30 cellular contexts compared by ENCODE assay signal in genomic region chr3:53593611-53594010, GRCh38.
"Had no signal": no experiment of that assay in that cellular context is flagged by ENCODE, and none has a peak within 500 bp of the region (broad histone marks: within the 10 kb centered on the region; RNA-seq: fewer than 3 reads in every experiment).

No MANE protein-coding gene starts in this region.

- H3K36me3 ChIP-seq: adrenal gland, esophagus squamous epithelium, gastroesophageal sphincter, heart right ventricle had no signal

- H3K27ac ChIP-seq: adrenal gland, body of pancreas, esophagus squamous epithelium, gastroesophageal sphincter, heart right ventricle had no signal

- H3K9me3 ChIP-seq: adrenal gland, body of pancreas, esophagus squamous epithelium, gastroesophageal sphincter, heart right ventricle had no signal

- H3K27me3 ChIP-seq: adrenal gland, body of pancreas, esophagus squamous epithelium, gastroesophageal sphincter had no signal

- DNase-seq: activated CD4-positive, alpha-beta memory T cell treated with anti-CD3 and anti-CD28 coated beads for 36 hours; activated CD4-positive, alpha-beta T cell treated with anti-CD3 and anti-CD28 coated beads for 36 hours; activated CD4-positive, alpha-beta T cell treated with anti-CD3 and anti-CD28 coated beads, Interleukin-2, amount 10 ng/mL, durations not matched to agents 24 days and 14 days; activated CD4-positive, CD25-positive, alpha-beta regulatory T cell; activated CD4-positive, CD25-positive, alpha-beta regulatory T cell treated with anti-CD3 and anti-CD28 coated beads, Interleukin-2, amount 50 U/mL, for 72 hours; activated CD8-positive, alpha-beta memory T cell treated with anti-CD3 and anti-CD28 coated beads, Interleukin-2, amount 10 ng/mL, durations not matched to agents 7 days and 5 days; activated CD8-positive, alpha-beta memory T cell treated with anti-CD3 and anti-CD28 coated beads, Interleukin-2, amount 50 U/mL, for 4 hours; activated CD8-positive, alpha-beta T cell treated with anti-CD3 and anti-CD28 coated beads, Interleukin-2, amount 10 ng/mL, durations not matched to agents 7 days and 5 days; activated effector memory CD4-positive, alpha-beta T cell treated with anti-CD3 and anti-CD28 coated beads, Interleukin-2, amount 50 U/mL, for 16 hours; activated naive CD4-positive, alpha-beta T cell treated with anti-CD3 and anti-CD28 coated beads for 36 hours; activated naive CD8-positive, alpha-beta T cell treated with anti-CD3 and anti-CD28 coated beads for 36 hours; activated naive CD8-positive, alpha-beta T cell treated with anti-CD3 and anti-CD28 coated beads, Interleukin-2, amount 50 U/mL, for 24 hours; activated T-cell treated with anti-CD3 and anti-CD28 coated beads, Interleukin-2, amount 50 U/mL, for 1 hour; activated T-cell treated with anti-CD3 and anti-CD28 coated beads, Interleukin-2, amount 50 U/mL, for 48 hours; adrenal gland; amygdala; aorta; body of pancreas; caudate nucleus; cerebellar nuclear complex; cortex of kidney; dermis blood vessel endothelial cell; effector CD4-positive, alpha-beta T cell; effector memory CD8-positive, alpha-beta T cell; erythroblast; esophagus squamous epithelium; foreskin melanocyte; heart right ventricle; T-helper 2 cell had no signal

- H3K4me3 ChIP-seq: adrenal gland, body of pancreas, esophagus squamous epithelium, gastroesophageal sphincter, heart right ventricle had no signal

- H3K4me1 ChIP-seq: body of pancreas, esophagus squamous epithelium, gastroesophageal sphincter, heart right ventricle had no signal
